ENCODE assay signal across 1 cellular context in the genomic region with DNA sequence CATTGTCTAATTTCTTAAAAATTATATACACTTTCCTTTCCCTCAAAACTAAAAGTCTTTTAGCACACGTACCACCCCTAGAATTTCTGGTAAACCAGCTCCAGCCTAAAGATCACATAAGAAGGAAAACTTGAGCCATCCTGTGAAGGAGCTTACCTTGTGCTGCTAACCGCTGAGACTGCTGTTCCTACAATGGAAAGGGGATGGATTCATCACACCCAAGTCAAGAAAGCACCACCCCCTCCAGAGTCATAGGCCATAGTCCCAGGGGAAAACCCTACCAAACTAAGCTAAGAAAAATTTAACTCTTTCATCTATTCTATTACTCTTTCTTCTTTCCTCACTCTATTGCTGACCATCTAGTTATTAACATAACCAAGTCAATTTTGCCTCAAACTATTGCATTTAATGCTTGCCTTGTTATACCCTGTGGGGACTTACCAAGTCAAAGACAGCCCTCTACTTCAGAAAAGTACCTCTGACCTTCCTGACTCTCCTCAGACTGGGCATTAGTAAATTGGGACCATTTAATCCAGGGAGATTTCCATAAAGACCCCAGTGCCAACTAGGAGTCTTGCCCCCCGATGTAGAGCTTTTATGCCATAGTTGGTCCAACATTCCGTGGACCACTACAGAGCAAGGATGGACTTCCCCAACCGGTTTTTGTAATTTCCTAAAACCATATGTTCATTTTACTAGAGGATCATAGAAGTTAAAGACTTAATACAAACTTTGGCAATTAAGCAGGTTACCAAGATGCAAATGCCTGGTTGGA.
TF ChIP-seq lines count a peak whose summit lies in the region.
"Not testable (repeated sequence)": the region's sequence is repeated elsewhere in the genome, so short reads cannot be mapped to it uniquely, and the experiment has no call there.

No MANE protein-coding gene starts in this region.

TF ChIP-seq in HepG2, 621 proteins besides CTCF, POLR2A, EP300 and RAD21 (continues in another document):
- TF ChIP-seq KDM4B (CRISPR knock-in tag; IDR thresholded peaks at IDR 0.05) (0 out of 2 replicates have a peak, but pooled peaks have one; percentile 29), THAP11 (CRISPR knock-in tag; IDR thresholded peaks at IDR 0.05) (peak; percentile 52; the same call in 1 of the 2 replicates), MEF2D (CRISPR knock-in tag; IDR thresholded peaks at IDR 0.05) (peak; percentile 70), ZNF317 (CRISPR knock-in tag; IDR thresholded peaks at IDR 0.05) (peak; percentile 60; the same call in 1 of the 2 replicates), GATAD1 (CRISPR knock-in tag; IDR thresholded peaks at IDR 0.05) (peak; percentile 60; the same call in 1 of the 2 replicates), ZFX (CRISPR knock-in tag; IDR thresholded peaks at IDR 0.05; ENCODE audit: low read depth) (peak; percentile 38; the same call in 1 of the 2 replicates), SALL1 (CRISPR knock-in tag; IDR thresholded peaks at IDR 0.05) (peak; percentile 71), IRF2 (CRISPR knock-in tag; IDR thresholded peaks at IDR 0.05) (peak; percentile 75; the same call in 1 of the 2 replicates), KAT8 (CRISPR knock-in tag; IDR thresholded peaks at IDR 0.05) (peak; percentile 38; the same call in 1 of the 2 replicates), MXD4 (CRISPR knock-in tag; IDR thresholded peaks at IDR 0.05) (peak; percentile 52; the same call in 1 of the 2 replicates), TMF1 (CRISPR knock-in tag; IDR thresholded peaks at IDR 0.05; ENCODE audit: low read depth) (0 out of 2 replicates have a peak, but pooled peaks have one; percentile 25), FOSL2 (CRISPR knock-in tag; IDR thresholded peaks at IDR 0.05) (peak; percentile 71), SIN3A (IDR thresholded peaks at IDR 0.05; ENCODE audit: borderline replicate concordance, low read depth, low read length) (peak; percentile 57; the same call in 1 of the 2 replicates), HDAC2 (CRISPR knock-in tag; IDR thresholded peaks at IDR 0.05) (peak; percentile 42; the same call in 1 of the 2 replicates), NCOA2 (CRISPR knock-in tag; IDR thresholded peaks at IDR 0.05) (peak; percentile 37; the same call in 1 of the 2 replicates), HOXA3 (CRISPR knock-in tag; IDR thresholded peaks at IDR 0.05) (peak; percentile 38; the same call in 1 of the 2 replicates), SOX5 (CRISPR knock-in tag; IDR thresholded peaks at IDR 0.05; ENCODE audit: borderline replicate concordance) (peak; percentile 51; the same call in 1 of the 2 replicates), KAT7 (CRISPR knock-in tag; IDR thresholded peaks at IDR 0.05; ENCODE audit: borderline replicate concordance) (peak; percentile 81; the same call in 1 of the 2 replicates), ZNF337 (CRISPR knock-in tag; IDR thresholded peaks at IDR 0.05; ENCODE audit: borderline replicate concordance, low read depth) (0 out of 2 replicates have a peak, but pooled peaks have one; percentile 22), FOXO1 (CRISPR knock-in tag; IDR thresholded peaks at IDR 0.05) (0 out of 2 replicates have a peak, but pooled peaks have one; percentile 26), TEAD3 (CRISPR knock-in tag; optimal IDR thresholded peaks at IDR 0.05; ENCODE audit: borderline replicate concordance) (peak; percentile 52), CEBPG (CRISPR knock-in tag; IDR thresholded peaks at IDR 0.05) (0 out of 2 replicates have a peak, but pooled peaks have one; percentile 8), SOX13 (CRISPR knock-in tag; conservative IDR thresholded peaks at IDR 0.05 in 1 of 2, IDR thresholded peaks at IDR 0.05 in 1 of 2) (peak in 1 of 2 experiments; percentile 63; a peak in 1 of 4 replicates), RARA (CRISPR knock-in tag; IDR thresholded peaks at IDR 0.05) (peak; percentile 57; the same call in 1 of the 2 replicates), ISL2 (CRISPR knock-in tag; IDR thresholded peaks at IDR 0.05) (peak; percentile 34; the same call in 1 of the 2 replicates), WIZ (CRISPR knock-in tag; IDR thresholded peaks at IDR 0.05) (0 out of 2 replicates have a peak, but pooled peaks have one; percentile 20), TAF1 (CRISPR knock-in tag; IDR thresholded peaks at IDR 0.05) (peak; percentile 96), ZNF792 (CRISPR knock-in tag; IDR thresholded peaks at IDR 0.05) (peak; percentile 61; the same call in 1 of the 2 replicates), ZNF563 (CRISPR knock-in tag; IDR thresholded peaks at IDR 0.05) (0 out of 2 replicates have a peak, but pooled peaks have one; percentile 34), KLF16 (CRISPR knock-in tag; IDR thresholded peaks at IDR 0.05) (peak in 1 of 2 experiments; percentile 27; a peak in 1 of 4 replicates), RBFOX2 (IDR thresholded peaks at IDR 0.05; ENCODE audit: low read depth, low read length) (peak; percentile 79), ZNF335 (CRISPR knock-in tag; IDR thresholded peaks at IDR 0.05) (0 out of 2 replicates have a peak, but pooled peaks have one; percentile 32)
- TF ChIP-seq, protein P1, sequence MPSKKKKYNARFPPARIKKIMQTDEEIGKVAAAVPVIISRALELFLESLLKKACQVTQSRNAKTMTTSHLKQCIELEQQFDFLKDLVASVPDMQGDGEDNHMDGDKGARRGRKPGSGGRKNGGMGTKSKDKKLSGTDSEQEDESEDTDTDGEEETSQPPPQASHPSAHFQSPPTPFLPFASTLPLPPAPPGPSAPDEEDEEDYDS (CRISPR knock-in tag; IDR thresholded peaks at IDR 0.05), result peak; percentile 93
- TF ChIP-seq, protein P2, sequence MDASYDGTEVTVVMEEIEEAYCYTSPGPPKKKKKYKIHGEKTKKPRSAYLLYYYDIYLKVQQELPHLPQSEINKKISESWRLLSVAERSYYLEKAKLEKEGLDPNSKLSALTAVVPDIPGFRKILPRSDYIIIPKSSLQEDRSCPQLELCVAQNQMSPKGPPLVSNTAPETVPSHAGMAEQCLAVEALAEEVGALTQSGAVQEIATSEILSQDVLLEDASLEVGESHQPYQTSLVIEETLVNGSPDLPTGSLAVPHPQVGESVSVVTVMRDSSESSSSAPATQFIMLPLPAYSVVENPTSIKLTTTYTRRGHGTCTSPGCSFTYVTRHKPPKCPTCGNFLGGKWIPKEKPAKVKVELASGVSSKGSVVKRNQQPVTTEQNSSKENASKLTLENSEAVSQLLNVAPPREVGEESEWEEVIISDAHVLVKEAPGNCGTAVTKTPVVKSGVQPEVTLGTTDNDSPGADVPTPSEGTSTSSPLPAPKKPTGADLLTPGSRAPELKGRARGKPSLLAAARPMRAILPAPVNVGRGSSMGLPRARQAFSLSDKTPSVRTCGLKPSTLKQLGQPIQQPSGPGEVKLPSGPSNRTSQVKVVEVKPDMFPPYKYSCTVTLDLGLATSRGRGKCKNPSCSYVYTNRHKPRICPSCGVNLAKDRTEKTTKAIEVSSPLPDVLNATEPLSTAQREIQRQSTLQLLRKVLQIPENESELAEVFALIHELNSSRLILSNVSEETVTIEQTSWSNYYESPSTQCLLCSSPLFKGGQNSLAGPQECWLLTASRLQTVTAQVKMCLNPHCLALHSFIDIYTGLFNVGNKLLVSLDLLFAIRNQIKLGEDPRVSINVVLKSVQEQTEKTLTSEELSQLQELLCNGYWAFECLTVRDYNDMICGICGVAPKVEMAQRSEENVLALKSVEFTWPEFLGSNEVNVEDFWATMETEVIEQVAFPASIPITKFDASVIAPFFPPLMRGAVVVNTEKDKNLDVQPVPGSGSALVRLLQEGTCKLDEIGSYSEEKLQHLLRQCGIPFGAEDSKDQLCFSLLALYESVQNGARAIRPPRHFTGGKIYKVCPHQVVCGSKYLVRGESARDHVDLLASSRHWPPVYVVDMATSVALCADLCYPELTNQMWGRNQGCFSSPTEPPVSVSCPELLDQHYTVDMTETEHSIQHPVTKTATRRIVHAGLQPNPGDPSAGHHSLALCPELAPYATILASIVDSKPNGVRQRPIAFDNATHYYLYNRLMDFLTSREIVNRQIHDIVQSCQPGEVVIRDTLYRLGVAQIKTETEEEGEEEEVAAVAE (CRISPR knock-in tag; IDR thresholded peaks at IDR 0.05; ENCODE audit: borderline replicate concordance), result peak; percentile 91
- TF ChIP-seq, protein P3, sequence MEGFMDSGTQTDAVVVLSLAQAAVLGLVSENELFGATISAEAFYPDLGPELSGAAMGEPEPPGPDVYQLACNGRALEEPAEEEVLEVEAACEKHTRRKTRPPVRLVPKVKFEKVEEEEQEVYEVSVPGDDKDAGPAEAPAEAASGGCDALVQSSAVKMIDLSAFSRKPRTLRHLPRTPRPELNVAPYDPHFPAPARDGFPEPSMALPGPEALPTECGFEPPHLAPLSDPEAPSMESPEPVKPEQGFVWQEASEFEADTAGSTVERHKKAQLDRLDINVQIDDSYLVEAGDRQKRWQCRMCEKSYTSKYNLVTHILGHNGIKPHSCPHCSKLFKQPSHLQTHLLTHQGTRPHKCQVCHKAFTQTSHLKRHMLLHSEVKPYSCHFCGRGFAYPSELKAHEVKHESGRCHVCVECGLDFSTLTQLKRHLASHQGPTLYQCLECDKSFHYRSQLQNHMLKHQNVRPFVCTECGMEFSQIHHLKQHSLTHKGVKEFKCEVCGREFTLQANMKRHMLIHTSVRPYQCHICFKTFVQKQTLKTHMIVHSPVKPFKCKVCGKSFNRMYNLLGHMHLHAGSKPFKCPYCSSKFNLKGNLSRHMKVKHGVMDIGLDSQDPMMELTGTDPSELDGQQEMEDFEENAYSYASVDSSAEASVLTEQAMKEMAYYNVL (CRISPR knock-in tag; IDR thresholded peaks at IDR 0.05; ENCODE audit: borderline replicate concordance), result peak; percentile 70; the same call in 1 of the 2 replicates
- TF ChIP-seq, protein P4, sequence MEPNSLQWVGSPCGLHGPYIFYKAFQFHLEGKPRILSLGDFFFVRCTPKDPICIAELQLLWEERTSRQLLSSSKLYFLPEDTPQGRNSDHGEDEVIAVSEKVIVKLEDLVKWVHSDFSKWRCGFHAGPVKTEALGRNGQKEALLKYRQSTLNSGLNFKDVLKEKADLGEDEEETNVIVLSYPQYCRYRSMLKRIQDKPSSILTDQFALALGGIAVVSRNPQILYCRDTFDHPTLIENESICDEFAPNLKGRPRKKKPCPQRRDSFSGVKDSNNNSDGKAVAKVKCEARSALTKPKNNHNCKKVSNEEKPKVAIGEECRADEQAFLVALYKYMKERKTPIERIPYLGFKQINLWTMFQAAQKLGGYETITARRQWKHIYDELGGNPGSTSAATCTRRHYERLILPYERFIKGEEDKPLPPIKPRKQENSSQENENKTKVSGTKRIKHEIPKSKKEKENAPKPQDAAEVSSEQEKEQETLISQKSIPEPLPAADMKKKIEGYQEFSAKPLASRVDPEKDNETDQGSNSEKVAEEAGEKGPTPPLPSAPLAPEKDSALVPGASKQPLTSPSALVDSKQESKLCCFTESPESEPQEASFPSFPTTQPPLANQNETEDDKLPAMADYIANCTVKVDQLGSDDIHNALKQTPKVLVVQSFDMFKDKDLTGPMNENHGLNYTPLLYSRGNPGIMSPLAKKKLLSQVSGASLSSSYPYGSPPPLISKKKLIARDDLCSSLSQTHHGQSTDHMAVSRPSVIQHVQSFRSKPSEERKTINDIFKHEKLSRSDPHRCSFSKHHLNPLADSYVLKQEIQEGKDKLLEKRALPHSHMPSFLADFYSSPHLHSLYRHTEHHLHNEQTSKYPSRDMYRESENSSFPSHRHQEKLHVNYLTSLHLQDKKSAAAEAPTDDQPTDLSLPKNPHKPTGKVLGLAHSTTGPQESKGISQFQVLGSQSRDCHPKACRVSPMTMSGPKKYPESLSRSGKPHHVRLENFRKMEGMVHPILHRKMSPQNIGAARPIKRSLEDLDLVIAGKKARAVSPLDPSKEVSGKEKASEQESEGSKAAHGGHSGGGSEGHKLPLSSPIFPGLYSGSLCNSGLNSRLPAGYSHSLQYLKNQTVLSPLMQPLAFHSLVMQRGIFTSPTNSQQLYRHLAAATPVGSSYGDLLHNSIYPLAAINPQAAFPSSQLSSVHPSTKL (CRISPR knock-in tag; IDR thresholded peaks at IDR 0.05), result peak; percentile 62
- TF ChIP-seq SOX13 (IDR thresholded peaks at IDR 0.05), result not testable (repeated sequence)
- TF ChIP-seq, protein P5, sequence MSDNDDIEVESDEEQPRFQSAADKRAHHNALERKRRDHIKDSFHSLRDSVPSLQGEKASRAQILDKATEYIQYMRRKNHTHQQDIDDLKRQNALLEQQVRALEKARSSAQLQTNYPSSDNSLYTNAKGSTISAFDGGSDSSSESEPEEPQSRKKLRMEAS (IDR thresholded peaks at IDR 0.05), result peak; percentile 50; the same call in 1 of the 2 replicates
- TF ChIP-seq, protein P6, sequence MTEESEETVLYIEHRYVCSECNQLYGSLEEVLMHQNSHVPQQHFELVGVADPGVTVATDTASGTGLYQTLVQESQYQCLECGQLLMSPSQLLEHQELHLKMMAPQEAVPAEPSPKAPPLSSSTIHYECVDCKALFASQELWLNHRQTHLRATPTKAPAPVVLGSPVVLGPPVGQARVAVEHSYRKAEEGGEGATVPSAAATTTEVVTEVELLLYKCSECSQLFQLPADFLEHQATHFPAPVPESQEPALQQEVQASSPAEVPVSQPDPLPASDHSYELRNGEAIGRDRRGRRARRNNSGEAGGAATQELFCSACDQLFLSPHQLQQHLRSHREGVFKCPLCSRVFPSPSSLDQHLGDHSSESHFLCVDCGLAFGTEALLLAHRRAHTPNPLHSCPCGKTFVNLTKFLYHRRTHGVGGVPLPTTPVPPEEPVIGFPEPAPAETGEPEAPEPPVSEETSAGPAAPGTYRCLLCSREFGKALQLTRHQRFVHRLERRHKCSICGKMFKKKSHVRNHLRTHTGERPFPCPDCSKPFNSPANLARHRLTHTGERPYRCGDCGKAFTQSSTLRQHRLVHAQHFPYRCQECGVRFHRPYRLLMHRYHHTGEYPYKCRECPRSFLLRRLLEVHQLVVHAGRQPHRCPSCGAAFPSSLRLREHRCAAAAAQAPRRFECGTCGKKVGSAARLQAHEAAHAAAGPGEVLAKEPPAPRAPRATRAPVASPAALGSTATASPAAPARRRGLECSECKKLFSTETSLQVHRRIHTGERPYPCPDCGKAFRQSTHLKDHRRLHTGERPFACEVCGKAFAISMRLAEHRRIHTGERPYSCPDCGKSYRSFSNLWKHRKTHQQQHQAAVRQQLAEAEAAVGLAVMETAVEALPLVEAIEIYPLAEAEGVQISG (CRISPR knock-in tag; IDR thresholded peaks at IDR 0.05), result peak; percentile 47; the same call in 1 of the 2 replicates
- TF ChIP-seq, protein P7, sequence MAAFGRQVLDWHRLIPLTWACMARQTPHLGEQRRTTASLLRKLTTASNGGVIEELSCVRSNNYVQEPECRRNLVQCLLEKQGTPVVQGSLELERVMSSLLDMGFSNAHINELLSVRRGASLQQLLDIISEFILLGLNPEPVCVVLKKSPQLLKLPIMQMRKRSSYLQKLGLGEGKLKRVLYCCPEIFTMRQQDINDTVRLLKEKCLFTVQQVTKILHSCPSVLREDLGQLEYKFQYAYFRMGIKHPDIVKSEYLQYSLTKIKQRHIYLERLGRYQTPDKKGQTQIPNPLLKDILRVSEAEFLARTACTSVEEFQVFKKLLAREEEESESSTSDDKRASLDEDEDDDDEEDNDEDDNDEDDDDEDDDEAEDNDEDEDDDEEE (CRISPR knock-in tag; IDR thresholded peaks at IDR 0.05), result peak; percentile 85
